Comparison of ENCODE assay signal across 8 cellular contexts in genomic region chr14:69610020-69610858, GRCh38. TPM values are rescaled to one million over a fixed set of nuclear protein-coding genes. Genes with fewer than 3 reads are reported as not detected.
A peak's percentile ranks its signal among the peaks of the same experiment; 100 is the strongest.
DNase-seq lines count a peak whose midpoint lies in the region; ATAC-seq and TF ChIP-seq lines count a peak whose summit lies in the region.

No MANE protein-coding gene starts in this region.

- peak overlapping the region; percentile 63 for H2BK15ac ChIP-seq in mesenchymal stem cell (ENCODE audit: low read depth, poor library complexity, severe bottlenecking)

- H3K14ac ChIP-seq in mesenchymal stem cell (ENCODE audit: low read length in 2 of 2), result peak overlapping the region in 1 of 2 experiments; percentile 44

- H3K79me1 ChIP-seq in mesenchymal stem cell (replicated peaks; ENCODE audit: low read length, poor library complexity, severe bottlenecking), result peaks cover 9% of the 10 kb centered on the region

- no TSS peak for BruUV-seq in MCF 10A (replicated peaks; lab: Mats Ljungman, UMichigan)

- peaks cover 6% of the 10 kb centered on the region for H3K36me3 Mint-ChIP-seq in MCF 10A (ENCODE audit: insufficient read depth, unreplicated experiment)

- intact Hi-C loops in heart left ventricle (cut with DNase I) (loop anchor here in 8 of 10 donors (2.0 to 10.0 kb wide), 9 partner anchors 42 to 157 kb away; partner anchors contain the start of gene SRSF5 (in 1 of the 8)), left cardiac atrium (cut with DNase I) (loop anchor here in 1 of 2 donors (5.0 kb wide), 1 partner anchor 107 kb away; no protein-coding TSS in a partner anchor), MCF 10A (cut with micrococcal nuclease) (no loop called here), uterus (cut with DNase I; ENCODE audit: low total_unique reads) (no loop called here)

- peak overlapping the region; percentile 54 for H3K27ac Mint-ChIP-seq in MCF 10A (ENCODE audit: low read depth, unreplicated experiment)

- H3K4me1 ChIP-seq in heart left ventricle, result peaks cover 0 to 49% (median 40%) of the 10 kb centered on the region in 12 donors
- peaks cover 14% of the 10 kb centered on the region for H3K4me1 ChIP-seq in mesenchymal stem cell (ENCODE audit: control insufficient read depth, insufficient read depth, low read depth, low read length)
- H3K4me1 ChIP-seq in uterus, result peaks cover 0 to 7% of the 10 kb centered on the region in 2 donors

- peak overlapping the region; percentile 91 for H3K9ac ChIP-seq in mesenchymal stem cell (ENCODE audit: low read length)

- H3K18ac ChIP-seq in mesenchymal stem cell (ENCODE audit: low read depth in 1 of 2, low read length in 2 of 2), result peak overlapping the region; percentile 63 to 69

- H3K4ac ChIP-seq in mesenchymal stem cell (ENCODE audit: low read depth in 1 of 2, low read length in 2 of 2), result peak overlapping the region; percentile 63 to 88

- H3K36me3 ChIP-seq in heart left ventricle (no peaks in the 10 kb centered on the region), mesenchymal stem cell (ENCODE audit: control insufficient read depth in 1 of 2, insufficient read depth in 2 of 2, low read depth in 1 of 2, low read length in 2 of 2) (no peaks in the 10 kb centered on the region), uterus (no peaks in the 10 kb centered on the region)

- H3K27me3 ChIP-seq in heart left ventricle (no peaks in the 10 kb centered on the region), mesenchymal stem cell (ENCODE audit: control insufficient read depth in 1 of 2, insufficient read depth in 1 of 2, low read length in 2 of 2) (no peaks in the 10 kb centered on the region), uterus (no peaks in the 10 kb centered on the region)

- H3K4me3 Mint-ChIP-seq in MCF 10A (ENCODE audit: unreplicated experiment), result peak overlapping the region; percentile 91

- H3K27me3 Mint-ChIP-seq in MCF 10A (ENCODE audit: insufficient read depth, unreplicated experiment), result no peaks in the 10 kb centered on the region

- peak overlapping the region; percentile 88 for H2AFZ ChIP-seq in mesenchymal stem cell (ENCODE audit: low read depth, low read length)

- peak overlapping the region; percentile 74 for H2BK120ac ChIP-seq in mesenchymal stem cell (ENCODE audit: low read depth, low read length)

- H2BK12ac ChIP-seq in mesenchymal stem cell (ENCODE audit: low read length in 2 of 2), result peak overlapping the region; percentile 60 to 91

- WGBS in heart left ventricle, 4 donors, result 46 to 63% (median 61%) methylated on average over 8 of the region's 8 CpGs
- 68% methylated on average over 8 of the region's 8 CpGs for whole genome bisulfite sequencing in mesenchymal stem cell

- POLR2A ChIA-PET in MCF 10A (lab: Yijun Ruan, JAX), result interaction anchor here (0.6 to 4.4 kb wide), 13 partner anchors 19 to 157 kb away, joined by 3 to 63 read pairs (median 8); partner anchors contain the start of gene SRSF5

- no peak for TF ChIP-seq POLR2A in heart left ventricle (IDR thresholded peaks at IDR 0.05)
- no peak for TF ChIP-seq POLR2A in uterus (IDR thresholded peaks at IDR 0.05)

- CTCF ChIA-PET in MCF 10A (lab: Yijun Ruan, JAX), result interaction anchor here (0.9 to 1.1 kb wide), 2 partner anchors 26 to 106 kb away, joined by 3 to 7 read pairs; no protein-coding TSS in a partner anchor

- H4K91ac ChIP-seq in mesenchymal stem cell (ENCODE audit: low read length), result peak overlapping the region; percentile 64

- DNase-seq in heart left ventricle, result no peak
- DNase-seq in left cardiac atrium, result no peak
- DNase-seq in MCF 10A (ENCODE audit: unreplicated experiment), result no peak
- no peak for DNase-seq in mesenchymal stem cell
- no peak for DNase-seq in uterus
- no peak for DNase-seq in HT-29 (ENCODE audit: low spot score)
- DNase-seq in SK-N-DZ (ENCODE audit: low spot score), result no peak
- no peak for DNase-seq in AML-193 (lab: John Stamatoyannopoulos, UW)

- peak overlapping the region; percentile 92 for H4K8ac ChIP-seq in mesenchymal stem cell (ENCODE audit: low read length)

- H3K4me3 ChIP-seq in heart left ventricle (peak overlapping the region; percentile 25 to 96 (median 84)), mesenchymal stem cell (ENCODE audit: insufficient read depth in 1 of 2, low read depth in 1 of 2, low read length in 2 of 2) (peak overlapping the region; percentile 7 to 84), uterus (peak overlapping the region; percentile 43 to 51)

- TF ChIP-seq CTCF in heart left ventricle (IDR thresholded peaks at IDR 0.05) (no peak), MCF 10A (IDR thresholded peaks at IDR 0.05; ENCODE audit: unreplicated experiment) (no peak), uterus (IDR thresholded peaks at IDR 0.05) (no peak)

- H2BK5ac ChIP-seq in mesenchymal stem cell (ENCODE audit: low read depth, low read length, poor library complexity, severe bottlenecking), result no peak overlapping the region

- peak overlapping the region in 1 of 2 experiments; percentile 27 for H3K23ac ChIP-seq in mesenchymal stem cell (ENCODE audit: low read length in 2 of 2)

- H3K4me1 Mint-ChIP-seq in MCF 10A (ENCODE audit: insufficient read depth, unreplicated experiment), result peaks cover 50% of the 10 kb centered on the region

- peak overlapping the region; percentile 89 for H3K4me2 ChIP-seq in mesenchymal stem cell (ENCODE audit: low read length, poor library complexity, severe bottlenecking)

- H3K9me3 Mint-ChIP-seq in MCF 10A (ENCODE audit: unreplicated experiment), result no peaks in the 10 kb centered on the region

- H3K27ac ChIP-seq in heart left ventricle (peak overlapping the region in 11 of 12 donors; percentile 79 to 100 (median 97)), mesenchymal stem cell (ENCODE audit: low read length, poor library complexity, severe bottlenecking) (peak overlapping the region; percentile 69), uterus (peak overlapping the region; percentile 78 to 84)

- ATAC-seq in heart left ventricle (no peak), left cardiac atrium (no peak)

- H3K9me3 ChIP-seq in heart left ventricle, result no peaks in the 10 kb centered on the region
- no peaks in the 10 kb centered on the region for H3K9me3 ChIP-seq in mesenchymal stem cell (ENCODE audit: control insufficient read depth, low read length)
- no peaks in the 10 kb centered on the region for H3K9me3 ChIP-seq in uterus

- peak overlapping the region; percentile 3 for H2AK5ac ChIP-seq in mesenchymal stem cell (ENCODE audit: low read length, severe bottlenecking)

RNA-seq across cellular contexts. Expression of gene SUSD6, which starts 1.2 kb away (rescaled TPM):
- total RNA-seq in heart left ventricle (10 to 100 TPM; 17.8 to 49.2 (median 24.8) TPM), left cardiac atrium (10 to 100 TPM; 21.8 to 28.1 TPM), MCF 10A (2022) (27.7 and 32.1 TPM in 2 replicates), uterus (10 to 100 TPM in 3 of 4 donors, 1 to 10 TPM in 1; 8.8 to 35.1 (median 17.6) TPM)
- polyA plus RNA-seq in heart left ventricle, result 10 to 100 TPM in 1 of 2 donors, 1 to 10 TPM in 1; 5.8 to 18.7 TPM
- 8.9 TPM for polyA plus RNA-seq in mesenchymal stem cell (2013, experiment 1 of 2)
- 9.1 TPM for polyA plus RNA-seq in mesenchymal stem cell (2013, experiment 2 of 2)
- total RNA-seq in HT-29 (2014; rRNA removed; shearing (Covaris generic)), result 6.1 and 10.9 TPM in 2 replicates
- polyA plus RNA-seq in SK-N-DZ (2014; cell fraction: cytosol; rRNA removed), result 1.9 and 2.3 TPM in 2 replicates
- 1.8 and 6.1 TPM in 2 replicates for polyA plus RNA-seq in SK-N-DZ (2014; cell fraction: nucleus; rRNA removed)

RNA-seq across cellular contexts. Expression of gene CCDC177, which starts 35.6 kb away (rescaled TPM):
- total RNA-seq in heart left ventricle (not detected), left cardiac atrium (not detected), MCF 10A (2022) (not detected in 2 replicates), uterus (not detected)
- polyA plus RNA-seq in heart left ventricle, result under 1 TPM in 1 of 2 donors, not detected in 1; 0.06 TPM
- not detected for polyA plus RNA-seq in mesenchymal stem cell (2013, experiment 1 of 2)
- polyA plus RNA-seq in mesenchymal stem cell (2013, experiment 2 of 2), result not detected
- total RNA-seq in HT-29 (2014; rRNA removed; shearing (Covaris generic)), result not detected in 2 replicates
- 5.1 and 7.3 TPM in 2 replicates for polyA plus RNA-seq in SK-N-DZ (2014; cell fraction: cytosol; rRNA removed)
- polyA plus RNA-seq in SK-N-DZ (2014; cell fraction: nucleus; rRNA removed), result 4.1 and 4.8 TPM in 2 replicates

Comparison
In these comparisons a context has a peak if more than half of its experiments do, and no peak if none do; other contexts are left out.
1. intact Hi-C loops: an anchor here in heart left ventricle (2.0 to 10.0 kb wide); none called in MCF 10A and uterus.